Comparison of ENCODE assay signal across 8 cellular contexts in genomic region chr19:40662925-40663711, GRCh38. TPM values are rescaled to one million over a fixed set of nuclear protein-coding genes. Genes with fewer than 3 reads are reported as not detected.
DNase-seq lines count a peak whose midpoint lies in the region; ATAC-seq, FAIRE-seq and TF ChIP-seq lines count a peak whose summit lies in the region.

No MANE protein-coding gene starts in this region.

- DNase-seq in AG10803 (ENCODE audit: low read depth) = peak; percentile 78
- DNase-seq in NCI-H446 treated with DMSO at 0.1 percent for 48 hours (lab: John Stamatoyannopoulos, UW) = peak; percentile 33
- DNase-seq in activated CD4-positive, alpha-beta T cell treated with anti-CD3 and anti-CD28 coated beads, Interleukin-2, amount 50 U/mL, for 1 hour = peak; percentile 95
- peak; percentile 74 for DNase-seq in dedifferentiated amniotic fluid mesenchymal stem cell (ENCODE audit: extremely low spot score)
- peak; percentile 63 for DNase-seq in HepG2 (ENCODE audit: low spot score)
- peak; percentile 95 to 96 for DNase-seq in stimulated activated CD4-positive, alpha-beta T cell treated with anti-CD3 and anti-CD28 coated beads, Interleukin-2, amount 100 ng/mL, for 24 hours

- H4K20me1 ChIP-seq in HepG2 (ENCODE audit: insufficient read depth, low read length) = no peaks in the 10 kb centered on the region

- no peaks in the 10 kb centered on the region for H3K36me3 ChIP-seq in HepG2 (replicated peaks in 1 of 2; ENCODE audit: control insufficient read depth in 1 of 2, insufficient read depth in 2 of 2, low read length in 2 of 2)

- TF ChIP-seq CTCF in AG10803 (conservative IDR thresholded peaks at IDR 0.05; ENCODE audit: low read length) (peak; percentile 74; the same call in 1 of the 2 replicates), HepG2 (CRISPR knock-in tag; IDR thresholded peaks at IDR 0.05) (peak; percentile 97)

- no peaks in the 10 kb centered on the region for H3K79me2 ChIP-seq in HepG2 (ENCODE audit: insufficient read depth, low read length)

- ATAC-seq in HG03196 (IDR thresholded peaks at IDR 0.05; ENCODE audit: unreplicated experiment) (peak; percentile 72), HepG2 (peak; percentile 96)

- peaks cover 11% of the 10 kb centered on the region for H3K4me1 ChIP-seq in HepG2 (ENCODE audit: insufficient read depth, low read length)

- no peak overlapping the region for H3K27ac ChIP-seq in HepG2 (ENCODE audit: extremely low read length, insufficient read depth, low read length)

- TF ChIP-seq EP300 in HepG2 (IDR thresholded peaks at IDR 0.05; ENCODE audit: low read depth in 2 of 2, low read length in 2 of 2) (no peak), HepG2 (CRISPR knock-in tag; IDR thresholded peaks at IDR 0.05; ENCODE audit: borderline replicate concordance) (no peak)

- 3% methylated on average over 23 of the region's 62 CpGs for WGBS in HepG2 (ENCODE audit: low lambda C conversion rate)

- no peaks in the 10 kb centered on the region for H3K9me3 ChIP-seq in HepG2 (ENCODE audit: low read length)

- in situ Hi-C loops in GM18951 (cut with MboI; ENCODE audit: low sequenced_read_pairs, unreplicated experiment) (loop anchor here (25.0 kb wide), 1 partner anchor 474 kb away; no protein-coding TSS in a partner anchor), HepG2 (cut with HindIII; ENCODE audit: extremely low pct_ligation_motif_present, low pct_unique_long_range_greater_than_20kb) (loop anchor here (5.0 to 25.0 kb wide), 3 partner anchors 39 to 474 kb away; no protein-coding TSS in a partner anchor)

- BruUV-seq in HepG2 (replicated peaks; lab: Mats Ljungman, UMichigan) = no TSS peak

- H3K9ac ChIP-seq in HepG2 (ENCODE audit: insufficient read depth, low read depth, low read length) = peak overlapping the region; percentile 41

- CTCF ChIA-PET in HepG2 (lab: Yijun Ruan, JAX; ENCODE audit: low intra/inter-chr PET ratio, low total read pairs) = interaction anchor here (1.0 to 2.6 kb wide), 6 partner anchors 29 to 481 kb away, joined by 3 to 19 read pairs (median 4); no protein-coding TSS in a partner anchor

- TF ChIP-seq POLR2A in GM18951 (IDR thresholded peaks at IDR 0.05; ENCODE audit: extremely low read depth, insufficient read depth, insufficient read length) (peak; percentile 37), HepG2 (IDR thresholded peaks at IDR 0.05; ENCODE audit: insufficient read depth in 1 of 2, low read depth in 2 of 2, low read length in 2 of 2) (no peak)

- H3K4me2 ChIP-seq in HepG2 (ENCODE audit: low read depth, low read length) = peak overlapping the region; percentile 86

- peak overlapping the region; percentile 48 for H2AFZ ChIP-seq in HepG2 (ENCODE audit: low read length)

- peaks cover 3 to 22% of the 10 kb centered on the region in 2 experiments; a peak in 2 of 5 replicates for H3K27me3 ChIP-seq in HepG2 (ENCODE audit: control insufficient read depth in 1 of 2, insufficient read depth in 2 of 2, low read length in 2 of 2)

- intact Hi-C loops in HepG2 (cut with micrococcal nuclease; ENCODE audit: unreplicated experiment) = loop anchor here (1.0 to 10.0 kb wide), 4 partner anchors 39 to 479 kb away; no protein-coding TSS in a partner anchor

- no peak for FAIRE-seq in HepG2 (lab: Jason Lieb, UNC)

- POLR2A ChIA-PET in HepG2 (lab: Yijun Ruan, JAX) = interaction anchor here (1.0 to 1.7 kb wide), 7 partner anchors 39 to 160 kb away, joined by 3 to 5 read pairs (median 4); partner anchors contain the start of genes ACTMAP, COQ8B, EGLN2 and ITPKC

- H3K4me3 ChIP-seq in AG10803 (ENCODE audit: low read length) = peak overlapping the region; percentile 62
- H3K4me3 ChIP-seq in HepG2 (replicated peaks in 1 of 3; ENCODE audit: insufficient read depth in 1 of 3, low read depth in 2 of 3, low read length in 3 of 3) = peak overlapping the region; percentile 64 to 77 (median 65)

- TF ChIP-seq RAD21 in HepG2 (CRISPR knock-in tag; IDR thresholded peaks at IDR 0.05) = peak; percentile 98

TF ChIP-seq in HepG2, 621 proteins besides CTCF, POLR2A, EP300 and RAD21 (continues in another document):
- TF ChIP-seq SMAD3 (CRISPR knock-in tag; IDR thresholded peaks at IDR 0.05) = peak; percentile 46; the same call in 1 of the 2 replicates

RNA-seq across cellular contexts. Expression of gene NUMBL, which starts 27.3 kb away (rescaled TPM):
- 0.20 and 0.49 TPM in 2 replicates for total RNA-seq in HepG2 (2016; rRNA removed; fragmentation: Illumina TruSeq; extraction: Trizol)
- total RNA-seq in HepG2 (2016; cell fraction: cytosol; rRNA removed; fragmentation: Illumina TruSeq; extraction: Trizol; ENCODE audit: low read depth) = 0.09 and 0.10 TPM in 2 replicates
- total RNA-seq in HepG2 (2016; cell fraction: insoluble cytoplasmic fraction; rRNA removed; fragmentation: Illumina TruSeq; extraction: Trizol) = 0.04 and 0.58 TPM in 2 replicates
- total RNA-seq in HepG2 (2016; cell fraction: membrane; rRNA removed; fragmentation: Illumina TruSeq; extraction: Trizol) = 0.25 and 0.52 TPM in 2 replicates
- total RNA-seq in HepG2 (2016; cell fraction: nucleus; rRNA removed; fragmentation: Illumina TruSeq; extraction: Trizol) = 0.69 and 2.1 TPM in 2 replicates
- 2.2 and 2.3 TPM in 2 replicates for polyA plus RNA-seq in HepG2 (2011; rRNA removed)
- 0.67 and 0.90 TPM in 2 replicates for polyA plus RNA-seq in HepG2 (2011; cell fraction: cytosol; rRNA removed)
- polyA plus RNA-seq in HepG2 (2011; cell fraction: nucleus; rRNA removed) = 21.6 and 25.2 TPM in 2 replicates
- polyA plus RNA-seq in HepG2 (2012) = 0.78 and 2.1 TPM in 2 replicates
- polyA plus RNA-seq in HepG2 (2016; cell fraction: cytosol; fragmentation: Illumina TruSeq; extraction: Trizol; ENCODE audit: low read depth) = 0.10 and 0.11 TPM in 2 replicates
- polyA plus RNA-seq in HepG2 (2016; cell fraction: insoluble cytoplasmic fraction; fragmentation: Illumina TruSeq; extraction: Trizol; ENCODE audit: low read depth) = 0.27 and 0.56 TPM in 2 replicates
- polyA plus RNA-seq in HepG2 (2016; cell fraction: membrane; fragmentation: Illumina TruSeq; extraction: Trizol; ENCODE audit: low read depth) = 0.07 and 0.19 TPM in 2 replicates
- polyA plus RNA-seq in HepG2 (2016; cell fraction: nucleus; fragmentation: Illumina TruSeq; extraction: Trizol; ENCODE audit: insufficient read depth, low read depth) = 4.8 and 6.7 TPM in 2 replicates
- polyA minus RNA-seq in HepG2 (2011; rRNA and poly(A)+ RNA removed; ENCODE audit: low replicate concordance) = 1.2 and 14.1 TPM in 2 replicates
- 0.35 and 0.99 TPM in 2 replicates for polyA minus RNA-seq in HepG2 (2011; cell fraction: cytosol; rRNA and poly(A)+ RNA removed)
- 2.8 and 2.9 TPM in 2 replicates for polyA minus RNA-seq in HepG2 (2011; cell fraction: nucleus; rRNA and poly(A)+ RNA removed)

RNA-seq across cellular contexts. Expression of gene COQ8B, which starts 53.6 kb away (rescaled TPM):
- 10.3 and 17.2 TPM in 2 replicates for total RNA-seq in HepG2 (2016; rRNA removed; fragmentation: Illumina TruSeq; extraction: Trizol)
- total RNA-seq in HepG2 (2016; cell fraction: cytosol; rRNA removed; fragmentation: Illumina TruSeq; extraction: Trizol; ENCODE audit: low read depth) = 11.6 and 12.3 TPM in 2 replicates
- total RNA-seq in HepG2 (2016; cell fraction: insoluble cytoplasmic fraction; rRNA removed; fragmentation: Illumina TruSeq; extraction: Trizol) = 8.6 and 17.5 TPM in 2 replicates
- total RNA-seq in HepG2 (2016; cell fraction: membrane; rRNA removed; fragmentation: Illumina TruSeq; extraction: Trizol) = 16.6 and 19.5 TPM in 2 replicates
- 13.3 and 18.3 TPM in 2 replicates for total RNA-seq in HepG2 (2016; cell fraction: nucleus; rRNA removed; fragmentation: Illumina TruSeq; extraction: Trizol)
- polyA plus RNA-seq in HepG2 (2011; rRNA removed) = 12.3 and 14.7 TPM in 2 replicates
- 9.9 and 15.6 TPM in 2 replicates for polyA plus RNA-seq in HepG2 (2011; cell fraction: cytosol; rRNA removed)
- polyA plus RNA-seq in HepG2 (2011; cell fraction: nucleus; rRNA removed) = 54.2 and 65.2 TPM in 2 replicates
- polyA plus RNA-seq in HepG2 (2012) = 8.7 and 13.0 TPM in 2 replicates
- polyA plus RNA-seq in HepG2 (2016; cell fraction: cytosol; fragmentation: Illumina TruSeq; extraction: Trizol; ENCODE audit: low read depth) = 5.6 and 6.3 TPM in 2 replicates
- 7.8 and 9.6 TPM in 2 replicates for polyA plus RNA-seq in HepG2 (2016; cell fraction: insoluble cytoplasmic fraction; fragmentation: Illumina TruSeq; extraction: Trizol; ENCODE audit: low read depth)
- 8.1 and 8.4 TPM in 2 replicates for polyA plus RNA-seq in HepG2 (2016; cell fraction: membrane; fragmentation: Illumina TruSeq; extraction: Trizol; ENCODE audit: low read depth)
- 21.5 and 25.0 TPM in 2 replicates for polyA plus RNA-seq in HepG2 (2016; cell fraction: nucleus; fragmentation: Illumina TruSeq; extraction: Trizol; ENCODE audit: insufficient read depth, low read depth)
- polyA minus RNA-seq in HepG2 (2011; rRNA and poly(A)+ RNA removed; ENCODE audit: low replicate concordance) = 22.0 and 30.0 TPM in 2 replicates
- polyA minus RNA-seq in HepG2 (2011; cell fraction: cytosol; rRNA and poly(A)+ RNA removed) = 7.7 and 9.0 TPM in 2 replicates
- polyA minus RNA-seq in HepG2 (2011; cell fraction: nucleus; rRNA and poly(A)+ RNA removed) = 19.1 and 21.8 TPM in 2 replicates

RNA-seq across cellular contexts. Expression of gene ITPKC, which starts 53.8 kb away (rescaled TPM):
- total RNA-seq in HepG2 (2016; rRNA removed; fragmentation: Illumina TruSeq; extraction: Trizol) = 11.2 and 11.3 TPM in 2 replicates
- total RNA-seq in HepG2 (2016; cell fraction: cytosol; rRNA removed; fragmentation: Illumina TruSeq; extraction: Trizol; ENCODE audit: low read depth) = 2.2 and 2.9 TPM in 2 replicates
- 11.1 and 11.2 TPM in 2 replicates for total RNA-seq in HepG2 (2016; cell fraction: insoluble cytoplasmic fraction; rRNA removed; fragmentation: Illumina TruSeq; extraction: Trizol)
- 6.2 and 7.0 TPM in 2 replicates for total RNA-seq in HepG2 (2016; cell fraction: membrane; rRNA removed; fragmentation: Illumina TruSeq; extraction: Trizol)
- 9.4 and 10.1 TPM in 2 replicates for total RNA-seq in HepG2 (2016; cell fraction: nucleus; rRNA removed; fragmentation: Illumina TruSeq; extraction: Trizol)
- 6.9 and 12.4 TPM in 2 replicates for polyA plus RNA-seq in HepG2 (2011; rRNA removed)
- 7.5 and 8.3 TPM in 2 replicates for polyA plus RNA-seq in HepG2 (2011; cell fraction: cytosol; rRNA removed)
- 10.9 and 11.5 TPM in 2 replicates for polyA plus RNA-seq in HepG2 (2011; cell fraction: nucleus; rRNA removed)
- polyA plus RNA-seq in HepG2 (2012) = 5.5 and 8.9 TPM in 2 replicates
- 1.6 and 1.9 TPM in 2 replicates for polyA plus RNA-seq in HepG2 (2016; cell fraction: cytosol; fragmentation: Illumina TruSeq; extraction: Trizol; ENCODE audit: low read depth)
- 9.6 and 11.1 TPM in 2 replicates for polyA plus RNA-seq in HepG2 (2016; cell fraction: insoluble cytoplasmic fraction; fragmentation: Illumina TruSeq; extraction: Trizol; ENCODE audit: low read depth)
- 4.0 and 4.4 TPM in 2 replicates for polyA plus RNA-seq in HepG2 (2016; cell fraction: membrane; fragmentation: Illumina TruSeq; extraction: Trizol; ENCODE audit: low read depth)
- polyA plus RNA-seq in HepG2 (2016; cell fraction: nucleus; fragmentation: Illumina TruSeq; extraction: Trizol; ENCODE audit: insufficient read depth, low read depth) = 16.8 and 17.2 TPM in 2 replicates
- 7.6 and 22.0 TPM in 2 replicates for polyA minus RNA-seq in HepG2 (2011; rRNA and poly(A)+ RNA removed; ENCODE audit: low replicate concordance)
- 4.2 and 6.6 TPM in 2 replicates for polyA minus RNA-seq in HepG2 (2011; cell fraction: cytosol; rRNA and poly(A)+ RNA removed)
- polyA minus RNA-seq in HepG2 (2011; cell fraction: nucleus; rRNA and poly(A)+ RNA removed) = 5.5 and 7.5 TPM in 2 replicates

Comparison
In these comparisons a context has a peak if more than half of its experiments do, and no peak if none do; other contexts are left out.
1. DNase-seq: peak in every context shown above with its lines; median percentile 96 in stimulated activated CD4-positive, alpha-beta T cell treated with anti-CD3 and anti-CD28 coated beads, Interleukin-2, amount 100 ng/mL, for 24 hours; 95 in activated CD4-positive, alpha-beta T cell treated with anti-CD3 and anti-CD28 coated beads, Interleukin-2, amount 50 U/mL, for 1 hour; 78 in AG10803; 74 in dedifferentiated amniotic fluid mesenchymal stem cell; 63 in HepG2; 33 in NCI-H446 treated with DMSO at 0.1 percent for 48 hours.